ENCODE assay signal across 1 cellular context in genomic region chr1:21677168-21677567, GRCh38.
A peak's percentile ranks its signal among the peaks of the same experiment; 100 is the strongest.
TF ChIP-seq lines count a peak whose summit lies in the region.

No MANE protein-coding gene starts in this region.

TF ChIP-seq in K562, 482 proteins besides CTCF, POLR2A, EP300 and RAD21:
- TF ChIP-seq ZNF134 (CRISPR knock-in tag; conservative IDR thresholded peaks at IDR 0.05) (peak; percentile 72; the same call in 1 of the 2 replicates), ZBTB49 (CRISPR knock-in tag; IDR thresholded peaks at IDR 0.05; ENCODE audit: borderline replicate concordance) (no peak)
